In genomic region chr2:59858540-59858939, GRCh38 we compare ENCODE assay signal across 30 cellular contexts.
"Had no signal": no experiment of that assay in that cellular context is flagged by ENCODE, and none has a peak within 500 bp of the region (broad histone marks: within the 10 kb centered on the region; RNA-seq: fewer than 3 reads in every experiment).

No MANE protein-coding gene starts in this region.

- H3K4me3 ChIP-seq: ascending aorta, cardiac muscle cell had no signal

- H3K9me3 ChIP-seq: ascending aorta had no signal

- H3K27me3 ChIP-seq: ascending aorta, cardiac muscle cell had no signal

- DNase-seq: activated CD4-positive, alpha-beta memory T cell treated with anti-CD3 and anti-CD28 coated beads, Interleukin-2, amount 10 ng/mL, durations not matched to agents 7 days and 5 days; activated CD4-positive, alpha-beta T cell treated with anti-CD3 and anti-CD28 coated beads for 1 hour; activated CD4-positive, alpha-beta T cell treated with anti-CD3 and anti-CD28 coated beads for 36 hours; activated CD4-positive, alpha-beta T cell treated with anti-CD3 and anti-CD28 coated beads for 48 hours; activated CD4-positive, alpha-beta T cell treated with anti-CD3 and anti-CD28 coated beads, Interleukin-2, amount 10 ng/mL, durations not matched to agents 7 days and 5 days; activated CD4-positive, alpha-beta T cell treated with anti-CD3 and anti-CD28 coated beads, Interleukin-2, amount 50 U/mL, for 48 hours; activated CD4-positive, CD25-positive, alpha-beta regulatory T cell; activated CD8-positive, alpha-beta memory T cell treated with anti-CD3 and anti-CD28 coated beads for 24 hours; activated CD8-positive, alpha-beta memory T cell treated with anti-CD3 and anti-CD28 coated beads, Interleukin-2, amount 10 ng/mL, durations not matched to agents 7 days and 5 days; activated CD8-positive, alpha-beta memory T cell treated with anti-CD3 and anti-CD28 coated beads, Interleukin-2, amount 50 U/mL, for 48 hours; activated CD8-positive, alpha-beta T cell treated with anti-CD3 and anti-CD28 coated beads, Interleukin-2, amount 10 ng/mL, durations not matched to agents 7 days and 5 days; activated effector memory CD4-positive, alpha-beta T cell treated with Interleukin-2 at 50 U/mL for 16 hours; activated gamma-delta T cell; activated naive CD4-positive, alpha-beta T cell treated with anti-CD3 and anti-CD28 coated beads, Interleukin-2, amount 10 ng/mL, durations not matched to agents 7 days and 5 days; activated naive CD4-positive, alpha-beta T cell treated with Interleukin-2 at 50 U/mL for 16 hours; activated naive CD8-positive, alpha-beta T cell treated with anti-CD3 and anti-CD28 coated beads, Interleukin-2, amount 10 ng/mL, durations not matched to agents 7 days and 5 days; activated naive CD8-positive, alpha-beta T cell treated with anti-CD3 and anti-CD28 coated beads, Interleukin-2, amount 50 U/mL, for 24 hours; activated T-cell treated with anti-CD3 and anti-CD28 coated beads, Interleukin-2, amount 50 U/mL, for 24 hours; activated T-cell treated with anti-CD3 and anti-CD28 coated beads, Interleukin-2, amount 50 U/mL, for 48 hours; amygdala; anterior cingulate cortex; caudate nucleus; T-helper 1 cell; T-helper 2 cell; T-helper 9 cell; WERI-Rb-1 had no signal

- H3K4me1 ChIP-seq: ascending aorta had no signal

- ATAC-seq: activated CD4-positive, alpha-beta T cell treated with anti-CD3 and anti-CD28 coated beads for 36 hours; activated CD4-positive, CD25-positive, alpha-beta regulatory T cell treated with anti-CD3 and anti-CD28 coated beads, Interleukin-2, amount 50 U/mL, for 24 hours; activated CD8-positive, alpha-beta memory T cell treated with anti-CD3 and anti-CD28 coated beads, Interleukin-2, amount 10 ng/mL, durations not matched to agents 7 days and 5 days; activated CD8-positive, alpha-beta T cell treated with anti-CD3 and anti-CD28 coated beads, Interleukin-2, amount 10 ng/mL, durations not matched to agents 7 days and 5 days; activated naive CD8-positive, alpha-beta T cell treated with anti-CD3 and anti-CD28 coated beads, Interleukin-2, amount 50 U/mL, for 24 hours; WTC11 had no signal

- H3K27ac ChIP-seq: ascending aorta, cardiac muscle cell, WERI-Rb-1 had no signal

- H3K36me3 ChIP-seq: ascending aorta, cardiac muscle cell, WERI-Rb-1 had no signal
